In the genomic region with DNA sequence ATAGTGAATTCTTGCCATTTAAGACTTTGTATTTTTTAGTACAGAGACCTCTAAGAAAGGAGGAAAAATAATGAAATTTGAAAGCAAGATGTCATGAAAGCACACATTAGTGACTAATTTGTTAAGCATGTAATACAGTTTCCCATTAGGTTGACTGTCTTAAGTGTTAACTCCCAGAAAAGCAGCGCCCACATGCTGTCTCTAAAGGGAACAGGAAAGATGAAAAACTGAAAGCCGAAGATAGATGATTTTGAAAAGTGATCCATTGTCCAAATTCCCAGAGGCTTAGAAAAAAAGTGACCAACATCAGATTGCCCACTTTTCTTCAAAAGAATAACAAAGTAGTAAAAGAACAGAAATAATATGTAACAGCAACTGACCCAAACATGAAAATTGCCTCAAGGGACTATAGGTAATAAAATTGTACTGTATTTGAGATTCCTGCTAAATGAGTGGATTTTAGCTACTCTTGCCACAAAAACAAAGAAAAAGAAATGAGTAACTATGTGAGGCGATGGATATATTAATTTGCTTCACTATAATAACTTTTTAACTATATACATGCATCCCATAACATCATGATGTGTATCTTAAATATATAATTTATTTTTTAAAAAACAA, we compare ENCODE assay signal across 21 cellular contexts.
DNase-seq lines count a peak whose midpoint lies in the region; ATAC-seq, FAIRE-seq and TF ChIP-seq lines count a peak whose summit lies in the region.
"Had no signal": no experiment of that assay in that cellular context is flagged by ENCODE, and none has a peak within 500 bp of the region (broad histone marks: within the 10 kb centered on the region; RNA-seq: fewer than 3 reads in every experiment).

No MANE protein-coding gene starts in this region.

- H3K56ac ChIP-seq in IMR-90 (ENCODE audit: extremely low read depth, insufficient read depth, low read length) = no peak overlapping the region

- H3K4me1 ChIP-seq in ACC112 (ENCODE audit: control insufficient read depth, insufficient read depth, low read length, unreplicated experiment) = peaks cover 12% of the 10 kb centered on the region
- no peaks in the 10 kb centered on the region for H3K4me1 ChIP-seq in IMR-90 (ENCODE audit: control insufficient read depth, insufficient read depth, low read length)
- H3K4me1 ChIP-seq in neuronal stem cell (ENCODE audit: control insufficient read depth in 2 of 2, insufficient read depth in 1 of 2, low read depth in 1 of 2, low read length in 2 of 2) = no peaks in the 10 kb centered on the region
- H3K4me1 ChIP-seq: adrenal gland, colonic mucosa, psoas muscle had no signal

- H2AK5ac ChIP-seq in IMR-90 (ENCODE audit: low read depth, low read length) (no peak overlapping the region), neuronal stem cell (ENCODE audit: low read depth, low read length) (no peak overlapping the region)

- dilution Hi-C loops in IMR-90 (cut with HindIII; ENCODE audit: low sequenced_read_pairs, unreplicated experiment) = no loop called here

- intact Hi-C loops in IMR-90 (cut with micrococcal nuclease) = no loop called here

- no TSS peak for BruUV-seq in IMR-90 (replicated peaks; lab: Mats Ljungman, UMichigan)

- no peak for TF ChIP-seq RAD21 in IMR-90 (IDR thresholded peaks at IDR 0.05; ENCODE audit: low read length)

- no peaks in the 10 kb centered on the region for H3K9me3 ChIP-seq in IMR-90 (ENCODE audit: control insufficient read depth, insufficient read depth, low read length)
- H3K9me3 ChIP-seq in neuronal stem cell (replicated peaks in 1 of 2; ENCODE audit: control insufficient read depth in 2 of 2, insufficient read depth in 1 of 2, low read depth in 1 of 2, low read length in 2 of 2) = peaks cover 0 to 2% of the 10 kb centered on the region in 2 donors
- H3K9me3 ChIP-seq: adrenal gland, colonic mucosa, psoas muscle had no signal

- no peak overlapping the region for H3K4me2 ChIP-seq in IMR-90 (ENCODE audit: low read depth, low read length)
- no peak overlapping the region for H3K4me2 ChIP-seq in neuronal stem cell (ENCODE audit: insufficient read depth, low read length, poor library complexity, severe bottlenecking)

- H4K8ac ChIP-seq in IMR-90 (ENCODE audit: low read depth in 2 of 2, low read length in 2 of 2) = no peak overlapping the region
- H4K8ac ChIP-seq in neuronal stem cell (ENCODE audit: low read depth, low read length) = no peak overlapping the region

- H3K79me1 ChIP-seq in IMR-90 (ENCODE audit: low read depth in 1 of 2, low read length in 2 of 2) = no peaks in the 10 kb centered on the region
- H3K79me1 ChIP-seq in neuronal stem cell (ENCODE audit: low read depth, low read length) = no peaks in the 10 kb centered on the region

- H4K91ac ChIP-seq in IMR-90 (ENCODE audit: insufficient read depth, low read depth, low read length) (no peak overlapping the region), neuronal stem cell (ENCODE audit: low read depth, low read length, poor library complexity) (no peak overlapping the region)

- H2AK9ac ChIP-seq in IMR-90 (replicated peaks; ENCODE audit: low read depth, low read length, poor library complexity) = no peak overlapping the region

- no peaks in the 10 kb centered on the region for H3K79me2 ChIP-seq in ACC112 (ENCODE audit: control insufficient read depth, insufficient read depth, low read length, unreplicated experiment)

- H3K9ac ChIP-seq in IMR-90 (ENCODE audit: low read depth, low read length) (no peak overlapping the region), neuronal stem cell (ENCODE audit: low read depth, low read length, poor library complexity) (no peak overlapping the region)

- H3K4me3 ChIP-seq in ACC112 (ENCODE audit: low read depth, low read length) (peak overlapping the region; percentile 38; the same call in 1 of the 2 replicates), IMR-90 (ENCODE audit: insufficient read depth, low read depth, low read length) (no peak overlapping the region), bronchial epithelial cell (ENCODE audit: low read depth, low read length) (no peak overlapping the region), neuronal stem cell (ENCODE audit: low read length in 2 of 2) (no peak overlapping the region)
- H3K4me3 ChIP-seq: adrenal gland, colonic mucosa, lung, psoas muscle had no signal

- FAIRE-seq in bronchial epithelial cell (lab: Jason Lieb, UNC) = no peak
- FAIRE-seq: A204.1 had no signal

- CTCF ChIA-PET in IMR-90 (lab: Yijun Ruan, JAX) = no interaction called here

- DNase-seq in IMR-90 (peak; percentile 51), bronchial epithelial cell (ENCODE audit: low read depth) (peak; percentile 47), kidney tubule cell (ENCODE audit: low spot score) (peak; percentile 33), NCI-H524 treated with DMSO at 0.1 percent for 48 hours (lab: John Stamatoyannopoulos, UW) (no peak), neuronal stem cell (ENCODE audit: low spot score) (no peak)
- no peak for DNase-seq in stimulated activated CD4-positive, alpha-beta T cell treated with anti-CD3 and anti-CD28 coated beads, Interleukin-1b, Interleukin-23, amount 100 ng/mL, for 48 hours
- DNase-seq: activated CD4-positive, CD25-positive, alpha-beta regulatory T cell treated with anti-CD3 and anti-CD28 coated beads, Interleukin-2, amount 50 U/mL, for 72 hours; adrenal gland; CD4-positive, alpha-beta T cell; colonic mucosa; DMS53; natural killer cell; NCI-H2081; NCI-H510A; psoas muscle; SIG-M5; stimulated activated naive CD8-positive, alpha-beta T cell treated with anti-CD3 and anti-CD28 coated beads, Interleukin-15, Interleukin-2, amounts not matched to agents 100 U/mL and 50 U/mL, for 24 hours had no signal

- WGBS in IMR-90 (ENCODE audit: extremely low coverage in 2 of 2, insufficient read length in 1 of 2), 2 experiments = no CpG with 5 or more reads among the region's 3 CpGs
- WGBS in neuronal stem cell (ENCODE audit: extremely low coverage in 2 of 2, insufficient read length in 2 of 2, insufficient replicate concordance in 1 of 2), 2 donors = no CpG with 5 or more reads among the region's 3 CpGs

- TF ChIP-seq POLR2A in IMR-90 (IDR thresholded peaks at IDR 0.05; ENCODE audit: low read depth, low read length) = no peak

- no peak overlapping the region for H3K18ac ChIP-seq in IMR-90 (ENCODE audit: low read depth, low read length)
- no peak overlapping the region for H3K18ac ChIP-seq in neuronal stem cell (ENCODE audit: low read length)

- H2BK5ac ChIP-seq in IMR-90 (ENCODE audit: low read depth, low read length, poor library complexity, severe bottlenecking) (no peak overlapping the region), neuronal stem cell (ENCODE audit: low read length) (no peak overlapping the region)

- H2BK120ac ChIP-seq in IMR-90 (ENCODE audit: low read depth, low read length) (no peak overlapping the region), neuronal stem cell (ENCODE audit: low read depth, low read length) (no peak overlapping the region)

- no peak overlapping the region for H3K4ac ChIP-seq in IMR-90 (ENCODE audit: low read depth, low read length)
- no peak overlapping the region for H3K4ac ChIP-seq in neuronal stem cell (ENCODE audit: low read length)

- no peaks in the 10 kb centered on the region for H3K9me1 ChIP-seq in IMR-90 (ENCODE audit: insufficient read depth, low read length)

- in situ Hi-C loops in IMR-90 (cut with MboI; ENCODE audit: low sequenced_read_pairs) = no loop called here

- POLR2A ChIA-PET in IMR-90 (lab: Charles Lee; ENCODE audit: unreplicated experiment) = no interaction called here

- H3K36me3 ChIP-seq in ACC112 (ENCODE audit: insufficient read depth, low read length) (no peaks in the 10 kb centered on the region), IMR-90 (ENCODE audit: control insufficient read depth, insufficient read depth, low read length) (no peaks in the 10 kb centered on the region), bronchial epithelial cell (ENCODE audit: control insufficient read depth, insufficient read depth, low read length) (no peaks in the 10 kb centered on the region), neuronal stem cell (replicated peaks in 1 of 2; ENCODE audit: control insufficient read depth in 2 of 2, insufficient read depth in 2 of 2, low read length in 2 of 2) (no peaks in the 10 kb centered on the region)
- H3K36me3 ChIP-seq: colonic mucosa had no signal

- H3K14ac ChIP-seq in IMR-90 (replicated peaks; ENCODE audit: low read depth, low read length) (no peak overlapping the region), neuronal stem cell (ENCODE audit: low read length) (no peak overlapping the region)

- H3K23ac ChIP-seq in IMR-90 (ENCODE audit: low read depth, low read length) = no peak overlapping the region
- no peak overlapping the region for H3K23ac ChIP-seq in neuronal stem cell (ENCODE audit: low read depth, low read length, poor library complexity)

- H3K27me3 ChIP-seq in ACC112 (ENCODE audit: insufficient read depth, low read length) (no peaks in the 10 kb centered on the region), IMR-90 (ENCODE audit: control insufficient read depth, insufficient read depth, low read length) (no peaks in the 10 kb centered on the region), bronchial epithelial cell (ENCODE audit: control insufficient read depth, insufficient read depth, low read length) (no peaks in the 10 kb centered on the region), neuronal stem cell (ENCODE audit: control insufficient read depth in 3 of 3, insufficient read depth in 3 of 3, low read depth in 1 of 3, low read length in 3 of 3) (no peaks in the 10 kb centered on the region)
- H3K27me3 ChIP-seq: adrenal gland, colonic mucosa had no signal

- peak overlapping the region; percentile 32; the same call in 1 of the 2 replicates for H3K27ac ChIP-seq in ACC112 (ENCODE audit: low read depth, low read length)
- H3K27ac ChIP-seq in IMR-90 (ENCODE audit: insufficient read depth, low read length) = no peak overlapping the region
- no peak overlapping the region for H3K27ac ChIP-seq in neuronal stem cell (replicated peaks; ENCODE audit: low read length)
- H3K27ac ChIP-seq: adrenal gland, colonic mucosa, psoas muscle had no signal

- TF ChIP-seq CTCF in IMR-90 (conservative IDR thresholded peaks at IDR 0.05; ENCODE audit: low read depth, low read length) (no peak), bronchial epithelial cell (IDR thresholded peaks at IDR 0.05; ENCODE audit: insufficient read depth, low read length, severe bottlenecking) (no peak)

- H2BK15ac ChIP-seq in IMR-90 (ENCODE audit: low read depth, low read length) (no peak overlapping the region), neuronal stem cell (ENCODE audit: low read length) (no peak overlapping the region)

- no peak overlapping the region for H2BK12ac ChIP-seq in neuronal stem cell (ENCODE audit: low read length)

- no peak overlapping the region for H4K5ac ChIP-seq in IMR-90 (ENCODE audit: low read depth, low read length)

- H4K20me1 ChIP-seq in IMR-90 (ENCODE audit: insufficient read depth, low read length) = no peaks in the 10 kb centered on the region

- H2BK20ac ChIP-seq in IMR-90 (ENCODE audit: low read depth, low read length) = no peak overlapping the region

- 0 out of 2 replicates have a peak, but pooled peaks have one; percentile 37 for ATAC-seq in IMR-90 (ENCODE audit: low read depth)
- ATAC-seq in GM18517 (IDR thresholded peaks at IDR 0.05; ENCODE audit: unreplicated experiment) = no peak
- ATAC-seq: natural killer cell; psoas muscle; stimulated activated naive CD8-positive, alpha-beta T cell treated with anti-CD3 and anti-CD28 coated beads, Interleukin-15, Interleukin-2, amounts not matched to agents 100 U/mL and 50 U/mL, for 24 hours had no signal

- H2AFZ ChIP-seq in ACC112 (ENCODE audit: low read length, unreplicated experiment) (peak overlapping the region; percentile 90), IMR-90 (replicated peaks; ENCODE audit: low read length, poor library complexity) (no peak overlapping the region), neuronal stem cell (ENCODE audit: low read length) (no peak overlapping the region)

Comparison
In these comparisons a context has a peak if more than half of its experiments do, and no peak if none do; other contexts are left out.
1. DNase-seq: peak in IMR-90 (single experiment), bronchial epithelial cell (single experiment) and kidney tubule cell (single experiment); none in NCI-H524 treated with DMSO at 0.1 percent for 48 hours (single experiment), stimulated activated CD4-positive, alpha-beta T cell treated with anti-CD3 and anti-CD28 coated beads, Interleukin-1b, Interleukin-23, amount 100 ng/mL, for 48 hours (single experiment) and neuronal stem cell (single experiment).